ENCODE assay signal across 11 cellular contexts in the genomic region with DNA sequence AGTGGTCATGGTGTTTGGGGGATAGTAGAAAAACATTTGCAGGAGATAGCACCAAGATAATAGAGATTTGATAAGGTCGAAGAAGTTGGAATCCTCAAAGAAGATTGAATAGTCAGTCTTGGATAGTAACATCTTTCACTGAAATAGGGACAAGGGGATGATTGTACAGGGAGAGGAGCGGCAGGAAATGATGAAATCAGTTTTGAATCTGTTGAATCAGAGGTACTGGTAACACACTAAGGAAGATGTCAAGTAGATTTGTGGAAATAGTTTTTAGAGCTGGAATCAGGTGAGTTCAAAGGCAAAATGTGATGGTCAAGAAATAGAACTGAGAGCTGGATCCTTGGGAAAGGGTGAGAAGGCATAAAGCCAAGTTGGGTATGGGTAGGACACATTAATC. TPM values are rescaled to one million over a fixed set of nuclear protein-coding genes. Genes with fewer than 3 reads are reported as not detected.
DNase-seq lines count a peak whose midpoint lies in the region; ATAC-seq and TF ChIP-seq lines count a peak whose summit lies in the region.
"Had no signal": no experiment of that assay in that cellular context is flagged by ENCODE, and none has a peak within 500 bp of the region (broad histone marks: within the 10 kb centered on the region; RNA-seq: fewer than 3 reads in every experiment).

No MANE protein-coding gene starts in this region.

- H3K27ac Mint-ChIP-seq in GM23338: peak overlapping the region; percentile 22; the same call in 1 of the 2 replicates
- H3K27ac Mint-ChIP-seq in activated T-helper 2 cell treated with anti-CD3 and anti-CD28 coated beads, Interferon-gamma antibody, Interleukin-2, Interleukin-4, amounts not matched to agents 10 μg/mL and 5 μg/mL and 100 μg/mL, durations not matched to agents 14 hours and 24 hours and 36 hours: peak overlapping the region; percentile 67

- H3K4me2 ChIP-seq in BLaER1: peak overlapping the region; percentile 29; the same call in 1 of the 2 replicates
- no peak overlapping the region for H3K4me2 ChIP-seq in GM23338

- H3K9me3 Mint-ChIP-seq in GM23338: no peaks in the 10 kb centered on the region
- no peaks in the 10 kb centered on the region for H3K9me3 Mint-ChIP-seq in activated T-helper 2 cell treated with anti-CD3 and anti-CD28 coated beads, Interferon-gamma antibody, Interleukin-2, Interleukin-4, amounts not matched to agents 10 μg/mL and 5 μg/mL and 100 μg/mL, durations not matched to agents 14 hours and 24 hours and 36 hours

- intact Hi-C loops in activated T-helper 2 cell treated with anti-CD3 and anti-CD28 coated beads, Interferon-gamma antibody, Interleukin-2, Interleukin-4, amounts not matched to agents 10 μg/mL and 5 μg/mL and 100 μg/mL, durations not matched to agents 14 hours and 24 hours and 36 hours (cut with micrococcal nuclease): no loop called here
- intact Hi-C loops in aorta (cut with DNase I): no loop called here

- no peak for TF ChIP-seq CTCF in GM23338 (conservative IDR thresholded peaks at IDR 0.05; ENCODE audit: low read depth in 2 of 2)

- H3K79me2 ChIP-seq in GM23338 (replicated peaks; ENCODE audit: insufficient read depth): peaks cover 4% of the 10 kb centered on the region

- H3K4me3 ChIP-seq in BLaER1 (no peak overlapping the region), GM23338 (no peak overlapping the region), aorta (ENCODE audit: low read length in 2 of 2) (no peak overlapping the region)
- H3K4me3 ChIP-seq: uterus had no signal

- H3K27me3 Mint-ChIP-seq in GM23338 (ENCODE audit: insufficient read depth, low read depth, poor library complexity): peaks cover 2% of the 10 kb centered on the region
- no peaks in the 10 kb centered on the region for H3K27me3 Mint-ChIP-seq in activated T-helper 2 cell treated with anti-CD3 and anti-CD28 coated beads, Interferon-gamma antibody, Interleukin-2, Interleukin-4, amounts not matched to agents 10 μg/mL and 5 μg/mL and 100 μg/mL, durations not matched to agents 14 hours and 24 hours and 36 hours (ENCODE audit: low read depth)

- no peak overlapping the region for H2AFZ ChIP-seq in GM23338

- peaks cover 6% of the 10 kb centered on the region; the same call in 1 of the 2 replicates for H3F3A ChIP-seq in GM23338 (replicated peaks; ENCODE audit: low read depth)

- no peak for ATAC-seq in GM23338
- ATAC-seq in HG02884 (IDR thresholded peaks at IDR 0.05; ENCODE audit: unreplicated experiment): no peak
- ATAC-seq in aorta (ENCODE audit: low FRiP score): no peak

- no peaks in the 10 kb centered on the region for H3K27me3 ChIP-seq in BLaER1
- no peaks in the 10 kb centered on the region for H3K27me3 ChIP-seq in GM23338 (ENCODE audit: insufficient read depth)
- H3K27me3 ChIP-seq in aorta (ENCODE audit: control insufficient read depth in 1 of 2, insufficient read depth in 2 of 2, low read length in 1 of 2): no peaks in the 10 kb centered on the region
- H3K27me3 ChIP-seq: uterus had no signal

- H3K9me3 ChIP-seq in BLaER1: no peaks in the 10 kb centered on the region
- no peaks in the 10 kb centered on the region for H3K9me3 ChIP-seq in aorta (ENCODE audit: control insufficient read depth, low read length)
- H3K9me3 ChIP-seq: uterus had no signal

- H3K36me3 Mint-ChIP-seq in GM23338 (ENCODE audit: low read depth): peaks cover 87% of the 10 kb centered on the region
- H3K36me3 Mint-ChIP-seq in activated T-helper 2 cell treated with anti-CD3 and anti-CD28 coated beads, Interferon-gamma antibody, Interleukin-2, Interleukin-4, amounts not matched to agents 10 μg/mL and 5 μg/mL and 100 μg/mL, durations not matched to agents 14 hours and 24 hours and 36 hours (ENCODE audit: low read depth): peaks cover 79% of the 10 kb centered on the region

- H3K4me1 ChIP-seq in BLaER1 (peaks cover 52% of the 10 kb centered on the region), GM23338 (ENCODE audit: insufficient read depth) (no peaks in the 10 kb centered on the region), aorta (ENCODE audit: control insufficient read depth in 1 of 2, insufficient read depth in 2 of 2, low read length in 2 of 2) (no peaks in the 10 kb centered on the region)
- H3K4me1 ChIP-seq: uterus had no signal

- H3K9ac ChIP-seq in BLaER1: no peak overlapping the region

- 0 out of 2 replicates have a peak overlapping the region, but pooled peaks have one; percentile 42 for H3K27ac ChIP-seq in BLaER1
- H3K27ac ChIP-seq in GM23338 (ENCODE audit: low read depth): no peak overlapping the region; the same call in 1 of the 2 replicates
- H3K27ac ChIP-seq in aorta (ENCODE audit: low read depth in 1 of 2, low read length in 2 of 2): no peak overlapping the region
- H3K27ac ChIP-seq: uterus had no signal

- no peak for DNase-seq in GM23338 (ENCODE audit: low spot score)
- no peak for DNase-seq in activated T-helper 2 cell treated with anti-CD3 and anti-CD28 coated beads, Interferon-gamma antibody, Interleukin-2, Interleukin-4, amounts not matched to agents 10 μg/mL and 5 μg/mL and 100 μg/mL, durations not matched to agents 14 hours and 24 hours and 36 hours (ENCODE audit: low spot score)
- DNase-seq in kidney tubule cell (ENCODE audit: low spot score): peak; percentile 31
- no peak for DNase-seq in mesenteric fat pad (ENCODE audit: low spot score)
- DNase-seq in aorta: no peak
- no peak for DNase-seq in activated gamma-delta T cell treated with Interleukin-2 at 50 U/mL for 16 hours
- DNase-seq: central memory CD4-positive, alpha-beta T cell; NCI-H1417 treated with DMSO at 0.1 percent for 48 hours; uterus had no signal

- WGBS in aorta, 2 donors: 87% methylated on average over 2 of the region's 2 CpGs

- no peaks in the 10 kb centered on the region for H3K9me2 ChIP-seq in GM23338 (ENCODE audit: insufficient read depth)

- H3K4me1 Mint-ChIP-seq in GM23338: no peaks in the 10 kb centered on the region
- H3K4me1 Mint-ChIP-seq in activated T-helper 2 cell treated with anti-CD3 and anti-CD28 coated beads, Interferon-gamma antibody, Interleukin-2, Interleukin-4, amounts not matched to agents 10 μg/mL and 5 μg/mL and 100 μg/mL, durations not matched to agents 14 hours and 24 hours and 36 hours (ENCODE audit: low read depth): peaks cover 42% of the 10 kb centered on the region

- H3K4me3 Mint-ChIP-seq in GM23338: no peak overlapping the region
- H3K4me3 Mint-ChIP-seq in activated T-helper 2 cell treated with anti-CD3 and anti-CD28 coated beads, Interferon-gamma antibody, Interleukin-2, Interleukin-4, amounts not matched to agents 10 μg/mL and 5 μg/mL and 100 μg/mL, durations not matched to agents 14 hours and 24 hours and 36 hours (ENCODE audit: low read depth): no peak overlapping the region

- no peaks in the 10 kb centered on the region for H4K20me1 ChIP-seq in BLaER1
- H4K20me1 ChIP-seq in GM23338 (replicated peaks; ENCODE audit: insufficient read depth): peaks cover 9% of the 10 kb centered on the region

- H3K36me3 ChIP-seq in BLaER1: peaks cover 94% of the 10 kb centered on the region
- H3K36me3 ChIP-seq in GM23338 (ENCODE audit: insufficient read depth): peaks cover 76% of the 10 kb centered on the region
- peaks cover 25 to 33% of the 10 kb centered on the region in 2 donors for H3K36me3 ChIP-seq in aorta (ENCODE audit: control insufficient read depth in 1 of 2, insufficient read depth in 2 of 2, low read length in 1 of 2)
- H3K36me3 ChIP-seq: uterus had no signal

TF ChIP-seq in GM23338, 12 proteins besides CTCF, POLR2A, EP300 and RAD21 (continues in another document):
- TF ChIP-seq ZNF114 (CRISPR knock-in tag; IDR thresholded peaks at IDR 0.05): no peak

RNA-seq across cellular contexts. Expression of a gene that starts 26.5 kb away (rescaled TPM):
- 222 and 254 TPM in 2 replicates for total RNA-seq in GM23338 (2014; rRNA removed; shearing (Covaris generic))
- 109 and 133 TPM in 2 replicates for polyA plus RNA-seq in GM23338 (2016; fragmentation: Nextera tagmentation; extraction: Ambion mirVana)
- 512 and 520 TPM in 2 replicates for total RNA-seq in activated T-helper 2 cell treated with anti-CD3 and anti-CD28 coated beads, Interferon-gamma antibody, Interleukin-2, Interleukin-4, amounts not matched to agents 10 μg/mL and 5 μg/mL and 100 μg/mL, durations not matched to agents 14 hours and 24 hours and 36 hours
- total RNA-seq in mesenteric fat pad: 381 TPM
- total RNA-seq in aorta: 100 to 1,000 TPM; 373 to 493 TPM
- polyA plus RNA-seq in aorta: 100 to 1,000 TPM; 209 to 269 TPM

RNA-seq across cellular contexts. Expression of a gene that starts 30.0 kb away (rescaled TPM):
- total RNA-seq in GM23338 (2014; rRNA removed; shearing (Covaris generic)): 202 and 234 TPM in 2 replicates
- polyA plus RNA-seq in GM23338 (2016; fragmentation: Nextera tagmentation; extraction: Ambion mirVana) (59.4 and 67.4 TPM in 2 replicates), aorta (10 to 100 TPM; 56.7 to 93.7 TPM)
- 87.8 and 92.3 TPM in 2 replicates for total RNA-seq in activated T-helper 2 cell treated with anti-CD3 and anti-CD28 coated beads, Interferon-gamma antibody, Interleukin-2, Interleukin-4, amounts not matched to agents 10 μg/mL and 5 μg/mL and 100 μg/mL, durations not matched to agents 14 hours and 24 hours and 36 hours
- total RNA-seq in mesenteric fat pad (94.0 TPM), aorta (10 to 100 TPM; 80.5 to 84.2 TPM)
